Comparison of ENCODE assay signal across 35 cellular contexts in genomic region chr1:221655766-221656305, GRCh38.
"Had no signal": no experiment of that assay in that cellular context is flagged by ENCODE, and none has a peak within 500 bp of the region (broad histone marks: within the 10 kb centered on the region; RNA-seq: fewer than 3 reads in every experiment).

No MANE protein-coding gene starts in this region.

- H3K36me3 Mint-ChIP-seq: activated naive CD4-positive, alpha-beta T cell treated with anti-CD3 and anti-CD28 coated beads, Interleukin-2, amount 10 ng/mL, durations not matched to agents 7 days and 5 days; activated naive CD8-positive, alpha-beta T cell; brain had no signal

- DNase-seq: activated CD4-positive, alpha-beta T cell treated with anti-CD3 and anti-CD28 coated beads for 1 hour; activated CD4-positive, alpha-beta T cell treated with anti-CD3 and anti-CD28 coated beads, Interleukin-2, amount 10 ng/mL, durations not matched to agents 24 days and 14 days; activated CD4-positive, alpha-beta T cell treated with anti-CD3 and anti-CD28 coated beads, Interleukin-2, amount 50 U/mL, for 4 hours; activated CD4-positive, CD25-positive, alpha-beta regulatory T cell; activated CD8-positive, alpha-beta T cell treated with anti-CD3 and anti-CD28 coated beads for 36 hours; activated gamma-delta T cell treated with Interleukin-2 at 50 U/mL for 16 hours; activated naive CD4-positive, alpha-beta T cell treated with anti-CD3 and anti-CD28 coated beads, Interleukin-2, amount 10 ng/mL, durations not matched to agents 7 days and 5 days; activated naive CD8-positive, alpha-beta T cell treated with anti-CD3 and anti-CD28 coated beads, Interleukin-2, amount 50 U/mL, for 24 hours; activated T-cell treated with anti-CD3 and anti-CD28 coated beads, Interleukin-2, amount 50 U/mL, for 24 hours; anterior cingulate cortex; central memory CD4-positive, alpha-beta T cell; Kasumi-1; MG63; NCI-H1048; NCI-H1105 treated with DMSO at 0.1 percent for 48 hours; NCI-H1436; NCI-H1694; NCI-H1930; NCI-H2081 treated with DMSO at 0.1 percent for 48 hours; NCI-H2171; NCI-H446; NCI-H524 treated with DMSO at 0.1 percent for 48 hours; NK-92 treated with Interleukin-12 subunit alpha and Interleukin-12 subunit beta, amount 100 ng/mL, for 24 hours; PC-3; Peyer's patch; RPMI8226; SHP77 treated with DMSO at 0.1 percent for 48 hours; SW 1271; T-helper 1 cell; T1000 had no signal

- H3K9me3 ChIP-seq: MG63, Peyer's patch had no signal

- H3K9me3 Mint-ChIP-seq: activated CD4-positive, alpha-beta T cell treated with anti-CD3 and anti-CD28 coated beads, Interleukin-2, amount 10 ng/mL, durations not matched to agents 24 days and 14 days; activated CD8-positive, alpha-beta T cell treated with anti-CD3 and anti-CD28 coated beads for 36 hours; activated naive CD4-positive, alpha-beta T cell treated with anti-CD3 and anti-CD28 coated beads, Interleukin-2, amount 10 ng/mL, durations not matched to agents 7 days and 5 days; activated naive CD8-positive, alpha-beta T cell treated with anti-CD3 and anti-CD28 coated beads, Interleukin-2, amount 50 U/mL, for 24 hours; activated T-helper 1 cell treated with anti-CD3 and anti-CD28 coated beads, Interleukin-12 subunit alpha, Interleukin-12 subunit beta, Interleukin-2, Interleukin-4 antibody, amounts not matched to agents 30 ng/mL and 10 ng/mL and 1 ng/mL, durations not matched to agents 14 hours and 24 hours and 36 hours had no signal

- H3K36me3 ChIP-seq: MG63, Peyer's patch, WERI-Rb-1 had no signal

- H3K27ac Mint-ChIP-seq: activated CD4-positive, alpha-beta T cell treated with anti-CD3 and anti-CD28 coated beads, Interleukin-2, amount 10 ng/mL, durations not matched to agents 24 days and 14 days; activated CD8-positive, alpha-beta T cell treated with anti-CD3 and anti-CD28 coated beads for 36 hours; activated naive CD4-positive, alpha-beta T cell treated with anti-CD3 and anti-CD28 coated beads, Interleukin-2, amount 10 ng/mL, durations not matched to agents 7 days and 5 days; activated naive CD8-positive, alpha-beta T cell; activated naive CD8-positive, alpha-beta T cell treated with anti-CD3 and anti-CD28 coated beads, Interleukin-2, amount 50 U/mL, for 24 hours; activated T-cell treated with anti-CD3 and anti-CD28 coated beads, Interleukin-2, amount 50 U/mL, for 24 hours; activated T-helper 1 cell treated with anti-CD3 and anti-CD28 coated beads, Interleukin-12 subunit alpha, Interleukin-12 subunit beta, Interleukin-2, Interleukin-4 antibody, amounts not matched to agents 30 ng/mL and 10 ng/mL and 1 ng/mL, durations not matched to agents 14 hours and 24 hours and 36 hours; brain had no signal

- H3K4me1 Mint-ChIP-seq: activated CD4-positive, alpha-beta T cell treated with anti-CD3 and anti-CD28 coated beads, Interleukin-2, amount 10 ng/mL, durations not matched to agents 24 days and 14 days; activated naive CD4-positive, alpha-beta T cell treated with anti-CD3 and anti-CD28 coated beads, Interleukin-2, amount 10 ng/mL, durations not matched to agents 7 days and 5 days; brain had no signal

- ATAC-seq: activated CD8-positive, alpha-beta T cell treated with anti-CD3 and anti-CD28 coated beads for 36 hours; activated naive CD8-positive, alpha-beta T cell treated with anti-CD3 and anti-CD28 coated beads, Interleukin-2, amount 50 U/mL, for 24 hours; PC-3; SK-N-SH treated with all-trans-retinoic acid at 6 μM for 48 hours had no signal

- H3K27ac ChIP-seq: Peyer's patch, WERI-Rb-1 had no signal

- H3K4me3 ChIP-seq: MG63, Peyer's patch had no signal

- H3K4me1 ChIP-seq: Peyer's patch had no signal

- H3K27me3 ChIP-seq: MG63, Peyer's patch had no signal

- H3K27me3 Mint-ChIP-seq: activated CD4-positive, alpha-beta T cell treated with anti-CD3 and anti-CD28 coated beads, Interleukin-2, amount 10 ng/mL, durations not matched to agents 24 days and 14 days; activated CD8-positive, alpha-beta T cell treated with anti-CD3 and anti-CD28 coated beads for 36 hours; activated naive CD4-positive, alpha-beta T cell treated with anti-CD3 and anti-CD28 coated beads, Interleukin-2, amount 10 ng/mL, durations not matched to agents 7 days and 5 days; activated naive CD8-positive, alpha-beta T cell; activated naive CD8-positive, alpha-beta T cell treated with anti-CD3 and anti-CD28 coated beads, Interleukin-2, amount 50 U/mL, for 24 hours; activated T-cell treated with anti-CD3 and anti-CD28 coated beads, Interleukin-2, amount 50 U/mL, for 24 hours had no signal

- H3K4me3 Mint-ChIP-seq: activated CD4-positive, alpha-beta T cell treated with anti-CD3 and anti-CD28 coated beads, Interleukin-2, amount 10 ng/mL, durations not matched to agents 24 days and 14 days; activated CD8-positive, alpha-beta T cell treated with anti-CD3 and anti-CD28 coated beads for 36 hours; activated naive CD4-positive, alpha-beta T cell treated with anti-CD3 and anti-CD28 coated beads, Interleukin-2, amount 10 ng/mL, durations not matched to agents 7 days and 5 days; activated naive CD8-positive, alpha-beta T cell; activated naive CD8-positive, alpha-beta T cell treated with anti-CD3 and anti-CD28 coated beads, Interleukin-2, amount 50 U/mL, for 24 hours; activated T-cell treated with anti-CD3 and anti-CD28 coated beads, Interleukin-2, amount 50 U/mL, for 24 hours; activated T-helper 1 cell treated with anti-CD3 and anti-CD28 coated beads, Interleukin-12 subunit alpha, Interleukin-12 subunit beta, Interleukin-2, Interleukin-4 antibody, amounts not matched to agents 30 ng/mL and 10 ng/mL and 1 ng/mL, durations not matched to agents 14 hours and 24 hours and 36 hours; brain had no signal
